Comparison of ENCODE assay signal across 26 cellular contexts in the genomic region with DNA sequence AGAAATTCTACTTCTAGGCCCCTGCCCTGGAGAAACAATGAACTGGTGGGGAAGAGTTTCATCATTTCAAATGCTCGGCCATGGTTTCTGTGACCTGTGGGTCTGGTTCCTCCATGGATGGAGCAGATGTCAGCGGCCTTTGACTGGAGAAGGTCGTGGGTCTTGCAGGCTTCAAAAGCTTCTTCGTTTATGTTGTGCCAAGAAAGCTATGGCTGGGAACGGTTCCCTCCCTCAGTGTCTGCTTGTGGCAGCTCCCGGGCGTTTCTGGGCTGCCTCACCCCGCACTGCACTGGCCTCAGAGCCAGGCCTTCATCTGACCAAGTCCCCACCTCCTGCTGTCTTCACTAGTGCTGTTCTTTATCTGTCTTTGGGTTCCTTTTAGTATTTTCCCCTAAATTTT. TPM values are rescaled to one million over a fixed set of nuclear protein-coding genes. Genes with fewer than 3 reads are reported as not detected.
DNase-seq lines count a peak whose midpoint lies in the region; ATAC-seq, FAIRE-seq and TF ChIP-seq lines count a peak whose summit lies in the region.
"Had no signal": no experiment of that assay in that cellular context is flagged by ENCODE, and none has a peak within 500 bp of the region (broad histone marks: within the 10 kb centered on the region; RNA-seq: fewer than 3 reads in every experiment).

No MANE protein-coding gene starts in this region.

- H3K27me3 ChIP-seq in NT2/D1 (ENCODE audit: insufficient read depth, insufficient read length) = peaks cover 13% of the 10 kb centered on the region
- no peaks in the 10 kb centered on the region for H3K27me3 ChIP-seq in neural progenitor cell
- H3K27me3 ChIP-seq in gastroesophageal sphincter = no peaks in the 10 kb centered on the region
- H3K27me3 ChIP-seq in mesendoderm (ENCODE audit: insufficient read depth, low read length, poor library complexity) = no peaks in the 10 kb centered on the region
- H3K27me3 ChIP-seq: right atrium auricular region had no signal

- H2BK120ac ChIP-seq in mesendoderm (ENCODE audit: low read depth, low read length) = no peak overlapping the region

- no peak overlapping the region for H3K23ac ChIP-seq in mesendoderm (ENCODE audit: low read length)

- no peaks in the 10 kb centered on the region for H3K36me3 ChIP-seq in NT2/D1 (ENCODE audit: insufficient read depth, insufficient read length, low read length)
- H3K36me3 ChIP-seq in neural progenitor cell = no peaks in the 10 kb centered on the region
- H3K36me3 ChIP-seq in gastroesophageal sphincter = no peaks in the 10 kb centered on the region
- H3K36me3 ChIP-seq in mesendoderm (ENCODE audit: control insufficient read depth, insufficient read depth, low read length) = no peaks in the 10 kb centered on the region
- H3K36me3 ChIP-seq: esophagus squamous epithelium, lower lobe of right lung, right atrium auricular region had no signal

- H3K9me3 Mint-ChIP-seq in chondrocyte (ENCODE audit: low read depth) (no peaks in the 10 kb centered on the region), neural progenitor cell (no peaks in the 10 kb centered on the region)
- H3K9me3 Mint-ChIP-seq: activated naive CD4-positive, alpha-beta T cell treated with anti-CD3 and anti-CD28 coated beads, Interleukin-2, amount 50 U/mL, for 72 hours; activated T-helper 17 cell treated with anti-CD3 and anti-CD28 coated beads, Interleukin-2, amount 50 U/mL, for 72 hours had no signal

- no peak overlapping the region for H2AK5ac ChIP-seq in mesendoderm (ENCODE audit: low read length)

- POLR2A ChIA-PET in A549 (lab: Yijun Ruan, JAX) = no interaction called here

- TF ChIP-seq POLR2A in A549 (IDR thresholded peaks at IDR 0.05; ENCODE audit: low read length) (no peak), gastroesophageal sphincter (IDR thresholded peaks at IDR 0.05) (no peak)

- H3K9ac ChIP-seq in NT2/D1 (ENCODE audit: insufficient read length, low read depth) (peak overlapping the region; percentile 52), neural progenitor cell (no peak overlapping the region), mesendoderm (ENCODE audit: low read length) (no peak overlapping the region)

- H3K36me3 Mint-ChIP-seq in chondrocyte (ENCODE audit: low read depth) = no peaks in the 10 kb centered on the region
- H3K36me3 Mint-ChIP-seq in neural progenitor cell = no peaks in the 10 kb centered on the region
- H3K36me3 Mint-ChIP-seq: activated naive CD4-positive, alpha-beta T cell treated with anti-CD3 and anti-CD28 coated beads, Interleukin-2, amount 50 U/mL, for 72 hours had no signal

- no peaks in the 10 kb centered on the region for H3K79me1 ChIP-seq in mesendoderm (ENCODE audit: low read length)

- 82% methylated on average over 8 of the region's 8 CpGs for WGBS in A549 (ENCODE audit: missing lambda C conversion rate)
- WGBS in gastroesophageal sphincter (ENCODE audit: low coverage in 1 of 2), 2 donors = 74 to 92% methylated on average over 2 to 7 of the region's 8 CpGs
- no CpG with 5 or more reads among the region's 8 CpGs for WGBS in mesendoderm (ENCODE audit: extremely low coverage, insufficient coverage, low lambda C conversion rate)

- CTCF ChIA-PET in A549 (lab: Yijun Ruan, JAX) = no interaction called here

- no peak for FAIRE-seq in A549 (lab: Jason Lieb, UNC)
- FAIRE-seq: colon, frontal cortex, GM19239 had no signal

- H3F3A ChIP-seq in neural progenitor cell (ENCODE audit: low read depth) = no peaks in the 10 kb centered on the region

- DNase-seq in A549 (ENCODE audit: low read depth in 1 of 2, low spot score in 1 of 2) (no peak), NT2/D1 (ENCODE audit: low read depth, low spot score) (no peak), chondrocyte (ENCODE audit: low spot score) (no peak), neural progenitor cell (ENCODE audit: low spot score) (no peak), mesendoderm (no peak)
- DNase-seq: activated CD4-positive, alpha-beta T cell treated with anti-CD3 and anti-CD28 coated beads, Interleukin-2, amount 50 U/mL, for 4 hours; activated CD8-positive, alpha-beta memory T cell treated with anti-CD3 and anti-CD28 coated beads, Interleukin-2, amount 50 U/mL, for 48 hours; EL; esophagus squamous epithelium; hypothalamus; NCI-H1105 treated with DMSO at 0.1 percent for 48 hours; NCI-H2029 treated with DMSO at 0.1 percent for 48 hours; NCI-H226; NCI-H774; stimulated activated naive CD8-positive, alpha-beta T cell treated with anti-CD3 and anti-CD28 coated beads, Interleukin-15, Interleukin-2, amounts not matched to agents 100 U/mL and 50 U/mL, for 24 hours had no signal

- H3K4me1 Mint-ChIP-seq in chondrocyte (ENCODE audit: low read depth) (peaks cover 58% of the 10 kb centered on the region), neural progenitor cell (peaks cover 46% of the 10 kb centered on the region)

- no peak overlapping the region for H3K4me3 Mint-ChIP-seq in chondrocyte (ENCODE audit: unreplicated experiment)
- H3K4me3 Mint-ChIP-seq in neural progenitor cell = no peak overlapping the region
- H3K4me3 Mint-ChIP-seq: activated T-helper 17 cell treated with anti-CD3 and anti-CD28 coated beads, Interleukin-2, amount 50 U/mL, for 72 hours had no signal

- H4K8ac ChIP-seq in mesendoderm (ENCODE audit: low read depth, low read length) = no peak overlapping the region

- H3K27ac ChIP-seq in A549 (peak overlapping the region; percentile 97 to 100), neural progenitor cell (no peak overlapping the region), gastroesophageal sphincter (no peak overlapping the region), mesendoderm (ENCODE audit: low read depth, low read length) (no peak overlapping the region)
- H3K27ac ChIP-seq: C4-2B, esophagus squamous epithelium, lower lobe of right lung, right atrium auricular region had no signal

- no peaks in the 10 kb centered on the region for H4K20me1 ChIP-seq in neural progenitor cell (ENCODE audit: low read depth)

- no peak overlapping the region for H3K18ac ChIP-seq in mesendoderm (ENCODE audit: low read length)

- no peak overlapping the region for H3K4me2 ChIP-seq in A549
- H3K4me2 ChIP-seq in neural progenitor cell = no peak overlapping the region
- H3K4me2 ChIP-seq in mesendoderm (ENCODE audit: low read length) = no peak overlapping the region

- TF ChIP-seq CTCF in A549 (IDR thresholded peaks at IDR 0.05) (no peak), chondrocyte (IDR thresholded peaks at IDR 0.05) (no peak), neural progenitor cell (IDR thresholded peaks at IDR 0.05) (no peak), gastroesophageal sphincter (IDR thresholded peaks at IDR 0.05) (no peak)

- H2AFZ ChIP-seq in neural progenitor cell (replicated peaks) = no peak overlapping the region

- H3K4me1 ChIP-seq in A549 = peaks cover 58% of the 10 kb centered on the region
- peaks cover 60% of the 10 kb centered on the region for H3K4me1 ChIP-seq in NT2/D1 (ENCODE audit: insufficient read depth, insufficient read length)
- peaks cover 33% of the 10 kb centered on the region for H3K4me1 ChIP-seq in neural progenitor cell
- H3K4me1 ChIP-seq in gastroesophageal sphincter = peaks cover 0 to 27% (median 16%) of the 10 kb centered on the region in 3 donors
- H3K4me1 ChIP-seq in mesendoderm (ENCODE audit: control insufficient read depth, low read depth, low read length) = peaks cover 10% of the 10 kb centered on the region
- H3K4me1 ChIP-seq: right atrium auricular region had no signal

- H2BK5ac ChIP-seq in mesendoderm (ENCODE audit: low read length) = no peak overlapping the region

- no peaks in the 10 kb centered on the region for H3K9me3 ChIP-seq in A549
- H3K9me3 ChIP-seq in NT2/D1 (ENCODE audit: insufficient read depth, low read length) = peaks cover 6% of the 10 kb centered on the region; the same call in 1 of the 2 replicates
- H3K9me3 ChIP-seq in neural progenitor cell (ENCODE audit: low read depth) = no peaks in the 10 kb centered on the region
- H3K9me3 ChIP-seq in gastroesophageal sphincter = no peaks in the 10 kb centered on the region
- H3K9me3 ChIP-seq: esophagus squamous epithelium, lower lobe of right lung, right atrium auricular region had no signal

- ATAC-seq in A549 (no peak), HG02610 (IDR thresholded peaks at IDR 0.05; ENCODE audit: unreplicated experiment) (no peak), GM18861 (IDR thresholded peaks at IDR 0.05; ENCODE audit: unreplicated experiment) (no peak), gastroesophageal sphincter (no peak)
- ATAC-seq: activated naive CD4-positive, alpha-beta T cell treated with anti-CD3 and anti-CD28 coated beads, Interleukin-2, amount 50 U/mL, for 72 hours; activated T-helper 17 cell treated with anti-CD3 and anti-CD28 coated beads, Interleukin-2, amount 50 U/mL, for 72 hours; lower lobe of right lung; stimulated activated naive CD8-positive, alpha-beta T cell treated with anti-CD3 and anti-CD28 coated beads, Interleukin-15, Interleukin-2, amounts not matched to agents 100 U/mL and 50 U/mL, for 24 hours had no signal

- H2BK15ac ChIP-seq in mesendoderm (replicated peaks; ENCODE audit: low read depth) = no peak overlapping the region

- H3K56ac ChIP-seq in mesendoderm (ENCODE audit: low read length) = no peak overlapping the region

- no peak overlapping the region for H4K5ac ChIP-seq in mesendoderm (ENCODE audit: low read length)

- H3K27me3 Mint-ChIP-seq in chondrocyte (ENCODE audit: low read depth) (no peaks in the 10 kb centered on the region), neural progenitor cell (ENCODE audit: insufficient read depth, low read depth) (peaks cover 11% of the 10 kb centered on the region)

- TF ChIP-seq EP300 in A549 (IDR thresholded peaks at IDR 0.05) = no peak
- no peak for TF ChIP-seq EP300 in gastroesophageal sphincter (IDR thresholded peaks at IDR 0.05)

- no peak overlapping the region for H3K4ac ChIP-seq in mesendoderm (ENCODE audit: low read depth, low read length)

- no peaks in the 10 kb centered on the region for H3K79me2 ChIP-seq in neural progenitor cell (ENCODE audit: low read depth)
- no peaks in the 10 kb centered on the region for H3K79me2 ChIP-seq in mesendoderm (ENCODE audit: control insufficient read depth, insufficient read depth, low read length)

- H3K27ac Mint-ChIP-seq in chondrocyte (ENCODE audit: unreplicated experiment) (peak overlapping the region; percentile 91), neural progenitor cell (peak overlapping the region; percentile 59)
- H3K27ac Mint-ChIP-seq: activated T-helper 17 cell treated with anti-CD3 and anti-CD28 coated beads, Interleukin-2, amount 50 U/mL, for 72 hours had no signal

- no peak for TF ChIP-seq RAD21 in A549 (conservative IDR thresholded peaks at IDR 0.05 in 1 of 2, IDR thresholded peaks at IDR 0.05 in 1 of 2)

- H3K4me3 ChIP-seq in A549 (no peak overlapping the region), NT2/D1 (ENCODE audit: insufficient read length, low read depth) (no peak overlapping the region), neural progenitor cell (no peak overlapping the region), gastroesophageal sphincter (no peak overlapping the region), mesendoderm (ENCODE audit: low read length) (no peak overlapping the region)
- H3K4me3 ChIP-seq: esophagus squamous epithelium, lower lobe of right lung, right atrium auricular region had no signal

RNA-seq across cellular contexts. Expression of a gene that starts 46.4 kb away (rescaled TPM):
- 10.5 and 10.7 TPM in 2 replicates for polyA plus RNA-seq in A549 (2011; rRNA removed)
- 10.3 and 12.3 TPM in 2 replicates for polyA plus RNA-seq in A549 (2012; cell fraction: cytosol; rRNA removed)
- polyA plus RNA-seq in A549 (2012; cell fraction: nucleus; rRNA removed) = 53.6 and 61.8 TPM in 2 replicates
- polyA plus RNA-seq in A549 (2017; fragmentation: RNase III; extraction: RNeasy Plus Mini Kit Qiagen cat#74134 plus additional on column Dnase treatment) = 14.7 to 16.6 TPM (median 16.1 TPM) in 3 replicates
- polyA minus RNA-seq in A549 (2011; rRNA and poly(A)+ RNA removed) = 6.4 and 11.6 TPM in 2 replicates
- total RNA-seq in chondrocyte = 59.9 to 73.6 TPM (median 72.4 TPM) in 3 replicates
- total RNA-seq in neural progenitor cell (ENCODE audit: low replicate concordance) = 28.5 and 42.7 TPM in 2 replicates
- 10 to 100 TPM; 17.6 to 31.1 (median 24.2) TPM for total RNA-seq in gastroesophageal sphincter
- polyA plus RNA-seq in mesendoderm (2013, experiment 1 of 2) = 17.3 TPM
- polyA plus RNA-seq in mesendoderm (2013, experiment 2 of 2) = 17.4 TPM

Comparison
In these comparisons a context has a peak if more than half of its experiments do, and no peak if none do; other contexts are left out.
1. H3K27ac ChIP-seq: peak in A549 (2 of 2); none in neural progenitor cell (single experiment), gastroesophageal sphincter (0 of 4) and mesendoderm (single experiment).